ENCODE assay signal across 15 cellular contexts in the genomic region with DNA sequence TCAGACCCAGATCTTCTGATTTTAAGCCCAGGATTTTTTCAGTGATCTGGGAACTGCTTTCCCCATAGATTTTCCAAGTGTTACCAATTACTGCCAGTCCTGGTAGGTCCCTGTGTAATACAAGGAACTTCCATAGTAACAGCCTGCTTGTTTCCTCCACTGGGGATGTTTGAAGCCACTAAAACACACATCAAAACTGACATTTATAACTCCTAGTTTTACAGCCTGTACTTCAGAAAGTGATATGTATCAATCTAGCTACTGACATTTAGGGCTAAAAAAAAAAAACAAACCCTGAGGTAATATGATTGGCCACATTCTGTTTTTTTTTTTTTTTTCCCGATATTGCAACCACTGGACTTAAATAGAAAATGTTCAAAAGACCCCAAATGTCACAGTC.
"Had no signal": no experiment of that assay in that cellular context is flagged by ENCODE, and none has a peak within 500 bp of the region (broad histone marks: within the 10 kb centered on the region; RNA-seq: fewer than 3 reads in every experiment).

No MANE protein-coding gene starts in this region.

- H3K27ac ChIP-seq: adrenal gland, SJCRH30, SK-N-MC had no signal

- DNase-seq: activated CD4-positive, alpha-beta memory T cell treated with anti-CD3 and anti-CD28 coated beads for 36 hours; activated CD4-positive, alpha-beta T cell treated with anti-CD3 and anti-CD28 coated beads for 36 hours; activated CD4-positive, alpha-beta T cell treated with anti-CD3 and anti-CD28 coated beads, Interleukin-2, amount 50 U/mL, for 1 hour; activated CD8-positive, alpha-beta memory T cell treated with anti-CD3 and anti-CD28 coated beads, Interleukin-2, amount 50 U/mL, for 4 hours; activated gamma-delta T cell treated with Interleukin-2 at 50 U/mL for 16 hours; activated naive CD4-positive, alpha-beta T cell treated with anti-CD3 and anti-CD28 coated beads for 36 hours; activated T-cell treated with anti-CD3 and anti-CD28 coated beads for 4 hours; activated T-cell treated with anti-CD3 and anti-CD28 coated beads, Interleukin-2, amount 50 U/mL, for 4 hours; adrenal gland; cerebellar nuclear complex; NCI-H1417 treated with DMSO at 0.1 percent for 48 hours; NCI-H187 treated with DMSO at 0.1 percent for 48 hours; NCI-H446; SJCRH30 had no signal

- H3K4me3 ChIP-seq: adrenal gland, SJCRH30, SK-N-MC had no signal

- H3K9me3 ChIP-seq: adrenal gland, SJCRH30 had no signal

- H3K36me3 ChIP-seq: adrenal gland, SJCRH30 had no signal

- H3K4me1 ChIP-seq: adrenal gland, SJCRH30 had no signal
